Comparison of ENCODE assay signal across 8 cellular contexts in the genomic region with DNA sequence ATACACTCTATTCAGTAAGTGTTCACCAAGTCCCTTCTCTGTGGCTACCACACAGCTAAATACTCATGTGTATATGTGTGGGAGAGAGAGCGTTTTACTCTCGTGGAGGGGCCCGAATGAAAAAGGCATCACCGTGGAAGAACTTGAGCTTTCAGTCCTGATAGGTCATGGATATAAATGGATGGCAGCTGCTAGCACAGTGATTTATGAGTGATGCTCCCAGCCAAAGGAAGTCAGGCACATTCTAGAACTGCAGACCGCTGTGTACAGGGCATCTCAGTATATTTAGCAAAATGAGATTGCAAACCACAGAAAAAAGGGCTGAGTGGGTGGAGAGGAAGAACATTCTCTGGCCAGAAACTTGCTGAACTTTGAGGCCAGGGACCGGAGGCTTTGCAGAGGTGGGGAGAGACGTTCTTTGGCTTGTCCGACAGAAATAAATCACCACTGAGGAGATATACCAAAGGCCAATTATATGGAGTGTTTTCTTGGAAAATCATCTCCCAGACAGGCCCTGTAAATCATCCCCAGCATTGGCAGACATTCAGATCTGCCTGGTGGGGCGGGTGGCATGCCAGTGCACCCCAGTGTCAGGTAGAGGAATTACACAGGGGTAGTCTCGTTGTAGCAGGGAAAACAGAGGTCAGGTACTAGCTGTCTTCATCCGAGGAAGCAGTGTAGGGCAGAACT.
DNase-seq lines count a peak whose midpoint lies in the region; ATAC-seq and TF ChIP-seq lines count a peak whose summit lies in the region.

No MANE protein-coding gene starts in this region.

- no peak for DNase-seq in GM12864 (ENCODE audit: low read depth)
- DNase-seq in OCI-M1 (lab: John Stamatoyannopoulos, UW): peak; percentile 43
- DNase-seq in fibroblast of the aortic adventitia (ENCODE audit: low read depth): peak; percentile 94
- no peak for DNase-seq in retinal pigment epithelial cell (ENCODE audit: low read depth)

- H3K4me3 ChIP-seq in GM12864 (ENCODE audit: low read depth, low read length): no peak overlapping the region
- H3K4me3 ChIP-seq in fibroblast of the aortic adventitia (ENCODE audit: low read depth, low read length): no peak overlapping the region
- H3K4me3 ChIP-seq in retinal pigment epithelial cell (ENCODE audit: low read length): no peak overlapping the region

- ATAC-seq in HG02973 (IDR thresholded peaks at IDR 0.05; ENCODE audit: unreplicated experiment): peak; percentile 65
- ATAC-seq in GM21390 (IDR thresholded peaks at IDR 0.05; ENCODE audit: unreplicated experiment): no peak
- ATAC-seq in HG02571 (IDR thresholded peaks at IDR 0.05; ENCODE audit: unreplicated experiment): no peak
- ATAC-seq in HG02970 (IDR thresholded peaks at IDR 0.05; ENCODE audit: low FRiP score, unreplicated experiment): no peak

- peak; percentile 52 for TF ChIP-seq CTCF in GM12864 (IDR thresholded peaks at IDR 0.05; ENCODE audit: low read depth, low read length, missing control alignments)
- peak; percentile 69 for TF ChIP-seq CTCF in fibroblast of the aortic adventitia (IDR thresholded peaks at IDR 0.05; ENCODE audit: insufficient read depth, low read length)
- peak; percentile 53 for TF ChIP-seq CTCF in retinal pigment epithelial cell (conservative IDR thresholded peaks at IDR 0.05; ENCODE audit: low read depth, low read length)

Comparison
In these comparisons a context has a peak if more than half of its experiments do, and no peak if none do; other contexts are left out.
1. DNase-seq: peak in OCI-M1 (single experiment) and fibroblast of the aortic adventitia (single experiment); none in GM12864 (single experiment) and retinal pigment epithelial cell (single experiment).
2. Peak in every context shown above with its lines, with median percentiles within 50 percentile points of each other: CTCF ChIP-seq.